ENCODE assay signal across 24 cellular contexts in the genomic region with DNA sequence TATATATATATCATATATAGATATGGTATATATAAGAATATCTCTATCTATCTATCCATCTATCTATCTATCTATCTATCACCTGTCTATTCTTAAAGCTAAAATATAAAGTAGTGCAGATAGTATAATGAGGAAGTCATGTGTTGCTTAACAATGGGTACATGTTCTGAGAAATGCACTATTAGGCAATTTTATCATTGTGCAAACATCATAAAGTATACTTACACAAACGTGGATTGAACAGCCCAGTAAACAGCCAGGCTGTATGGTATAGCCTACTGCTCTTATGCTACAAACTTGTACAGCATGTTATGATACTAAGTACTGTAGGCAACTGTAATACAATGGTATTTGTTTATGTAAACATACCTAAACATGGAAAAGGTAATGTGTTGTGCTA.
DNase-seq lines count a peak whose midpoint lies in the region; ATAC-seq and TF ChIP-seq lines count a peak whose summit lies in the region.
"Had no signal": no experiment of that assay in that cellular context is flagged by ENCODE, and none has a peak within 500 bp of the region (broad histone marks: within the 10 kb centered on the region; RNA-seq: fewer than 3 reads in every experiment).

No MANE protein-coding gene starts in this region.

- no peak overlapping the region for H3K9ac ChIP-seq in SU-DHL-6 (ENCODE audit: low read length)

- no peak for ATAC-seq in stimulated activated naive CD8-positive, alpha-beta T cell treated with anti-CD3 and anti-CD28 coated beads, Interleukin-15, amount 100 ng/mL, for 72 hours
- ATAC-seq: HepG2 had no signal

- no peaks in the 10 kb centered on the region; the same call in 1 of the 2 replicates for H3K36me3 ChIP-seq in SU-DHL-6 (ENCODE audit: low read length)
- no peaks in the 10 kb centered on the region for H3K36me3 ChIP-seq in ascending aorta
- H3K36me3 ChIP-seq: SJSA1 had no signal

- no peak overlapping the region for H3K4me3 ChIP-seq in SU-DHL-6 (ENCODE audit: insufficient read depth, low read length, poor library complexity, severe bottlenecking)
- H3K4me3 ChIP-seq in ascending aorta: no peak overlapping the region
- H3K4me3 ChIP-seq: SJSA1 had no signal

- H3F3A ChIP-seq in SU-DHL-6 (ENCODE audit: insufficient read depth): no peaks in the 10 kb centered on the region

- peaks cover 3 to 8% of the 10 kb centered on the region in 2 donors for H3K9me3 Mint-ChIP-seq in stimulated activated naive CD8-positive, alpha-beta T cell treated with anti-CD3 and anti-CD28 coated beads, Interleukin-15, amount 100 ng/mL, for 72 hours

- H3K4me1 Mint-ChIP-seq in stimulated activated naive CD8-positive, alpha-beta T cell treated with anti-CD3 and anti-CD28 coated beads, Interleukin-15, amount 100 ng/mL, for 72 hours: no peaks in the 10 kb centered on the region
- H3K4me1 Mint-ChIP-seq: B cell; CD4-positive, CD25-positive, alpha-beta regulatory T cell had no signal

- no peak for TF ChIP-seq CTCF in SU-DHL-6 (IDR thresholded peaks at IDR 0.05; ENCODE audit: insufficient read depth, low read length, poor library complexity, severe bottlenecking)
- no peak for TF ChIP-seq CTCF in ascending aorta (IDR thresholded peaks at IDR 0.05)

- H3K79me2 ChIP-seq in SU-DHL-6 (ENCODE audit: insufficient read depth, low read length): no peaks in the 10 kb centered on the region

- no peak overlapping the region for H3K4me3 Mint-ChIP-seq in stimulated activated naive CD8-positive, alpha-beta T cell treated with anti-CD3 and anti-CD28 coated beads, Interleukin-15, amount 100 ng/mL, for 72 hours
- H3K4me3 Mint-ChIP-seq: B cell; CD4-positive, CD25-positive, alpha-beta regulatory T cell had no signal

- H2AFZ ChIP-seq in SU-DHL-6 (ENCODE audit: low read depth, low read length, severe bottlenecking): peak overlapping the region; percentile 0

- no peaks in the 10 kb centered on the region for H3K27me3 ChIP-seq in SU-DHL-6 (ENCODE audit: low read length)
- H3K27me3 ChIP-seq in ascending aorta: no peaks in the 10 kb centered on the region
- H3K27me3 ChIP-seq: SJSA1 had no signal

- no peak overlapping the region for H3K4me2 ChIP-seq in SU-DHL-6 (ENCODE audit: low read depth, low read length, poor library complexity, severe bottlenecking)

- DNase-seq in AML-193 (lab: John Stamatoyannopoulos, UW) (peak; percentile 56 to 74), HuH-7 (ENCODE audit: low spot score) (peak; percentile 9), NOMO-1 treated with DMSO at 0.1 percent for 48 hours (lab: John Stamatoyannopoulos, UW; ENCODE audit: unreplicated experiment) (peak; percentile 81), ascending aorta (ENCODE audit: low spot score in 2 of 2) (no peak), glomerular visceral epithelial cell (ENCODE audit: extremely low spot score) (no peak), SHP77 treated with DMSO at 0.1 percent for 48 hours (lab: John Stamatoyannopoulos, UW) (no peak)
- no peak for DNase-seq in stimulated activated naive CD8-positive, alpha-beta T cell treated with anti-CD3 and anti-CD28 coated beads, Interleukin-15, amount 100 ng/mL, for 72 hours
- DNase-seq: CD4-positive, CD25-positive, alpha-beta regulatory T cell; COR-L47; DND-41; GOT3; HCEC 1CT; KBM-7; NCI-H1048; NCI-H1417 treated with DMSO at 0.1 percent for 48 hours; NCI-H187; NCI-H2227 treated with DMSO at 0.1 percent for 48 hours; NCI-H524; NCI-H774; T-helper 2 cell had no signal

- intact Hi-C loops in ascending aorta (cut with DNase I): no loop called here

- no peaks in the 10 kb centered on the region for H3K4me1 ChIP-seq in ascending aorta
- H3K4me1 ChIP-seq: SJSA1 had no signal

- H3K9me2 ChIP-seq in SU-DHL-6 (replicated peaks; ENCODE audit: insufficient read depth, low read length): no peaks in the 10 kb centered on the region

- no peak overlapping the region for H3K27ac ChIP-seq in SU-DHL-6 (ENCODE audit: low read depth, low read length)
- H3K27ac ChIP-seq in ascending aorta: no peak overlapping the region
- H3K27ac ChIP-seq: SJSA1 had no signal

- H3K27ac Mint-ChIP-seq in stimulated activated naive CD8-positive, alpha-beta T cell treated with anti-CD3 and anti-CD28 coated beads, Interleukin-15, amount 100 ng/mL, for 72 hours: no peak overlapping the region
- H3K27ac Mint-ChIP-seq: B cell; CD4-positive, CD25-positive, alpha-beta regulatory T cell had no signal

- no peaks in the 10 kb centered on the region for H3K27me3 Mint-ChIP-seq in stimulated activated naive CD8-positive, alpha-beta T cell treated with anti-CD3 and anti-CD28 coated beads, Interleukin-15, amount 100 ng/mL, for 72 hours
- H3K27me3 Mint-ChIP-seq: B cell; CD4-positive, CD25-positive, alpha-beta regulatory T cell had no signal

- H3K9me3 ChIP-seq in SU-DHL-6 (ENCODE audit: insufficient read depth, low read length) (no peaks in the 10 kb centered on the region), ascending aorta (no peaks in the 10 kb centered on the region)
- H3K9me3 ChIP-seq: SJSA1 had no signal

- H4K20me1 ChIP-seq in SU-DHL-6 (ENCODE audit: low read depth, low read length): no peaks in the 10 kb centered on the region

Comparison
In these comparisons a context has a peak if more than half of its experiments do, and no peak if none do; other contexts are left out.
1. DNase-seq: peak in AML-193 (2 of 2), HuH-7 (single experiment) and NOMO-1 treated with DMSO at 0.1 percent for 48 hours (single experiment); none in stimulated activated naive CD8-positive, alpha-beta T cell treated with anti-CD3 and anti-CD28 coated beads, Interleukin-15, amount 100 ng/mL, for 72 hours (0 of 2), ascending aorta (0 of 2), glomerular visceral epithelial cell (single experiment) and SHP77 treated with DMSO at 0.1 percent for 48 hours (single experiment).